Comparison of ENCODE assay signal across 8 cellular contexts in the genomic region with DNA sequence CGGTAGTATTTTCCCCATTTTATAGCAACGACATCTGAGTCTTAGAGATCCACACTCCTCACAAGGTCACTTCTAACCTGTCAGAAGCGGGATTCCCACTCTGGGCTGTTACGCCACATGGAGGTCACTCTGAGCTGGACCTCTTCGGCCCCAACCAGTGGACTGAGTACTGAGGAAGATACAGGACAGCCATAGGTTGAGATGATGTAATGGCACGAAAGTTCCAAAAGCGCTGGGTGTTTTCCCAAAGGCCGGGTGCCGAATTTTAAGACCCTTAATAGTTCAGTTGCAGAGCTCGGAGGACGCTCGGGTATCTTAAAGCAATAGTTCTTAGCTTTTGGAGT. TPM values are rescaled to one million over a fixed set of nuclear protein-coding genes. Genes with fewer than 3 reads are reported as not detected.
A peak's percentile ranks its signal among the peaks of the same experiment; 100 is the strongest.
DNase-seq lines count a peak whose midpoint lies in the region; ATAC-seq and TF ChIP-seq lines count a peak whose summit lies in the region.

No MANE protein-coding gene starts in this region.

- no peaks in the 10 kb centered on the region for H3K9me3 ChIP-seq in CD4-positive, CD25-positive, alpha-beta regulatory T cell (ENCODE audit: control insufficient read depth in 2 of 2, low read length in 2 of 2)
- no peaks in the 10 kb centered on the region for H3K9me3 ChIP-seq in cardiac muscle cell (ENCODE audit: low read depth)

- peak overlapping the region; percentile 96 for H3K4me3 ChIP-seq in CD4-positive, CD25-positive, alpha-beta regulatory T cell (ENCODE audit: low read depth, low read length)
- H3K4me3 ChIP-seq in cardiac muscle cell, result peak overlapping the region; percentile 79

- peak overlapping the region; percentile 97 to 100 (median 99) for H3K27ac Mint-ChIP-seq in CD4-positive, CD25-positive, alpha-beta regulatory T cell
- H3K27ac Mint-ChIP-seq in activated T-helper 2 cell treated with anti-CD3 and anti-CD28 coated beads, Interferon-gamma antibody, Interleukin-2, Interleukin-4, amounts not matched to agents 10 μg/mL and 5 μg/mL and 100 μg/mL, durations not matched to agents 14 hours and 24 hours and 36 hours, result peak overlapping the region; percentile 95

- no peaks in the 10 kb centered on the region for H3K27me3 Mint-ChIP-seq in CD4-positive, CD25-positive, alpha-beta regulatory T cell
- peaks cover 2% of the 10 kb centered on the region for H3K27me3 Mint-ChIP-seq in activated T-helper 2 cell treated with anti-CD3 and anti-CD28 coated beads, Interferon-gamma antibody, Interleukin-2, Interleukin-4, amounts not matched to agents 10 μg/mL and 5 μg/mL and 100 μg/mL, durations not matched to agents 14 hours and 24 hours and 36 hours (ENCODE audit: low read depth)

- intact Hi-C loops in activated T-helper 2 cell treated with anti-CD3 and anti-CD28 coated beads, Interferon-gamma antibody, Interleukin-2, Interleukin-4, amounts not matched to agents 10 μg/mL and 5 μg/mL and 100 μg/mL, durations not matched to agents 14 hours and 24 hours and 36 hours (cut with micrococcal nuclease), result no loop called here

- H3K4me1 ChIP-seq in CD4-positive, CD25-positive, alpha-beta regulatory T cell (ENCODE audit: control insufficient read depth, insufficient read depth, low read length, poor library complexity, severe bottlenecking), result peaks cover 16% of the 10 kb centered on the region
- peaks cover 7% of the 10 kb centered on the region for H3K4me1 ChIP-seq in cardiac muscle cell (ENCODE audit: low read depth)

- peaks cover 9 to 46% (median 22%) of the 10 kb centered on the region in 4 donors for H3K4me1 Mint-ChIP-seq in CD4-positive, CD25-positive, alpha-beta regulatory T cell
- H3K4me1 Mint-ChIP-seq in activated T-helper 2 cell treated with anti-CD3 and anti-CD28 coated beads, Interferon-gamma antibody, Interleukin-2, Interleukin-4, amounts not matched to agents 10 μg/mL and 5 μg/mL and 100 μg/mL, durations not matched to agents 14 hours and 24 hours and 36 hours (ENCODE audit: low read depth), result peaks cover 17% of the 10 kb centered on the region

- no peaks in the 10 kb centered on the region for H3K27me3 ChIP-seq in CD4-positive, CD25-positive, alpha-beta regulatory T cell (ENCODE audit: control insufficient read depth, insufficient read depth, low read length)
- H3K27me3 ChIP-seq in cardiac muscle cell, result peaks cover 9% of the 10 kb centered on the region

- no peak for DNase-seq in CD4-positive, CD25-positive, alpha-beta regulatory T cell
- DNase-seq in activated T-helper 2 cell treated with anti-CD3 and anti-CD28 coated beads, Interferon-gamma antibody, Interleukin-2, Interleukin-4, amounts not matched to agents 10 μg/mL and 5 μg/mL and 100 μg/mL, durations not matched to agents 14 hours and 24 hours and 36 hours (ENCODE audit: low spot score), result no peak
- peak; percentile 9 to 33 for DNase-seq in cardiac muscle cell (ENCODE audit: low read depth in 1 of 2, low spot score in 1 of 2)
- peak; percentile 29 for DNase-seq in renal cortical epithelial cell (ENCODE audit: low read depth)
- no peak for DNase-seq in NCI-H1930 (lab: John Stamatoyannopoulos, UW)

- peaks cover 17% of the 10 kb centered on the region for H3K36me3 Mint-ChIP-seq in CD4-positive, CD25-positive, alpha-beta regulatory T cell
- peaks cover 36% of the 10 kb centered on the region for H3K36me3 Mint-ChIP-seq in activated T-helper 2 cell treated with anti-CD3 and anti-CD28 coated beads, Interferon-gamma antibody, Interleukin-2, Interleukin-4, amounts not matched to agents 10 μg/mL and 5 μg/mL and 100 μg/mL, durations not matched to agents 14 hours and 24 hours and 36 hours (ENCODE audit: low read depth)

- peak overlapping the region; percentile 89 to 99 (median 94) for H3K4me3 Mint-ChIP-seq in CD4-positive, CD25-positive, alpha-beta regulatory T cell
- H3K4me3 Mint-ChIP-seq in activated T-helper 2 cell treated with anti-CD3 and anti-CD28 coated beads, Interferon-gamma antibody, Interleukin-2, Interleukin-4, amounts not matched to agents 10 μg/mL and 5 μg/mL and 100 μg/mL, durations not matched to agents 14 hours and 24 hours and 36 hours (ENCODE audit: low read depth), result peak overlapping the region; percentile 93

- ATAC-seq in CD4-positive, CD25-positive, alpha-beta regulatory T cell (ENCODE audit: low read depth in 2 of 2), result no peak
- ATAC-seq in HG02840 (IDR thresholded peaks at IDR 0.05; ENCODE audit: low FRiP score, unreplicated experiment) (peak; percentile 1), HG03280 (IDR thresholded peaks at IDR 0.05; ENCODE audit: unreplicated experiment) (no peak), GM18907 (IDR thresholded peaks at IDR 0.05; ENCODE audit: unreplicated experiment) (no peak)

- peaks cover 35% of the 10 kb centered on the region for H3K36me3 ChIP-seq in CD4-positive, CD25-positive, alpha-beta regulatory T cell (ENCODE audit: control insufficient read depth, insufficient read depth, low read length)
- H3K36me3 ChIP-seq in cardiac muscle cell, result peaks cover 27% of the 10 kb centered on the region

- peak overlapping the region; percentile 97 for H3K27ac ChIP-seq in CD4-positive, CD25-positive, alpha-beta regulatory T cell (ENCODE audit: insufficient read depth, low read length, poor library complexity, severe bottlenecking)
- peak overlapping the region; percentile 98 for H3K27ac ChIP-seq in cardiac muscle cell

- TF ChIP-seq CTCF in cardiac muscle cell (IDR thresholded peaks at IDR 0.05; ENCODE audit: low read depth, low read length), result no peak

- H3K9me3 Mint-ChIP-seq in CD4-positive, CD25-positive, alpha-beta regulatory T cell, result peaks cover 0 to 2% (median 0%) of the 10 kb centered on the region in 7 donors
- H3K9me3 Mint-ChIP-seq in activated T-helper 2 cell treated with anti-CD3 and anti-CD28 coated beads, Interferon-gamma antibody, Interleukin-2, Interleukin-4, amounts not matched to agents 10 μg/mL and 5 μg/mL and 100 μg/mL, durations not matched to agents 14 hours and 24 hours and 36 hours, result no peaks in the 10 kb centered on the region

RNA-seq across cellular contexts. Expression of a gene that starts 0.7 kb away (rescaled TPM):
- total RNA-seq in CD4-positive, CD25-positive, alpha-beta regulatory T cell, result 77.9 TPM
- 100 to 1,000 TPM; 273 to 303 (median 288) TPM for polyA plus RNA-seq in CD4-positive, CD25-positive, alpha-beta regulatory T cell
- total RNA-seq in activated T-helper 2 cell treated with anti-CD3 and anti-CD28 coated beads, Interferon-gamma antibody, Interleukin-2, Interleukin-4, amounts not matched to agents 10 μg/mL and 5 μg/mL and 100 μg/mL, durations not matched to agents 14 hours and 24 hours and 36 hours, result 141 TPM in 2 replicates
- total RNA-seq in cardiac muscle cell (213 and 332 TPM in 2 replicates), renal cortical epithelial cell (215 and 338 TPM in 2 replicates)
- 298 and 409 TPM in 2 replicates for polyA plus RNA-seq in cardiac muscle cell

RNA-seq across cellular contexts. Expression of a gene that starts 33.6 kb away (rescaled TPM):
- not detected for total RNA-seq in CD4-positive, CD25-positive, alpha-beta regulatory T cell
- polyA plus RNA-seq in CD4-positive, CD25-positive, alpha-beta regulatory T cell, result not detected
- not detected in 2 replicates for total RNA-seq in activated T-helper 2 cell treated with anti-CD3 and anti-CD28 coated beads, Interferon-gamma antibody, Interleukin-2, Interleukin-4, amounts not matched to agents 10 μg/mL and 5 μg/mL and 100 μg/mL, durations not matched to agents 14 hours and 24 hours and 36 hours
- not detected in 2 replicates for total RNA-seq in cardiac muscle cell
- not detected in 2 replicates for polyA plus RNA-seq in cardiac muscle cell
- total RNA-seq in renal cortical epithelial cell, result 6.8 and 46.5 TPM in 2 replicates

RNA-seq across cellular contexts. Expression of a gene that starts 54.3 kb away (rescaled TPM):
- 0.25 TPM for total RNA-seq in CD4-positive, CD25-positive, alpha-beta regulatory T cell
- under 1 TPM in 1 of 4 donors, not detected in 3; 0.28 TPM for polyA plus RNA-seq in CD4-positive, CD25-positive, alpha-beta regulatory T cell
- 0.32 and 0.34 TPM in 2 replicates for total RNA-seq in activated T-helper 2 cell treated with anti-CD3 and anti-CD28 coated beads, Interferon-gamma antibody, Interleukin-2, Interleukin-4, amounts not matched to agents 10 μg/mL and 5 μg/mL and 100 μg/mL, durations not matched to agents 14 hours and 24 hours and 36 hours
- 0.12 and 0.18 TPM in 2 replicates for total RNA-seq in cardiac muscle cell
- polyA plus RNA-seq in cardiac muscle cell, result 0.59 and 0.72 TPM in 2 replicates
- 12.5 and 108 TPM in 2 replicates for total RNA-seq in renal cortical epithelial cell

Comparison
In these comparisons a context has a peak if more than half of its experiments do, and no peak if none do; other contexts are left out.
1. DNase-seq: peak in cardiac muscle cell (2 of 2) and renal cortical epithelial cell (single experiment); none in CD4-positive, CD25-positive, alpha-beta regulatory T cell (0 of 3), activated T-helper 2 cell treated with anti-CD3 and anti-CD28 coated beads, Interferon-gamma antibody, Interleukin-2, Interleukin-4, amounts not matched to agents 10 μg/mL and 5 μg/mL and 100 μg/mL, durations not matched to agents 14 hours and 24 hours and 36 hours (single experiment) and NCI-H1930 (0 of 2).
2. RNA of a gene that starts 54.3 kb away (total RNA-seq): 12.5 to 108 TPM in renal cortical epithelial cell; 0.32 to 0.34 TPM in activated T-helper 2 cell treated with anti-CD3 and anti-CD28 coated beads, Interferon-gamma antibody, Interleukin-2, Interleukin-4, amounts not matched to agents 10 μg/mL and 5 μg/mL and 100 μg/mL, durations not matched to agents 14 hours and 24 hours and 36 hours, 0.25 TPM in CD4-positive, CD25-positive, alpha-beta regulatory T cell (single experiment) and 0.12 to 0.18 TPM in cardiac muscle cell; every median in the first group is over 10 times any median in the second.